In the genomic region with DNA sequence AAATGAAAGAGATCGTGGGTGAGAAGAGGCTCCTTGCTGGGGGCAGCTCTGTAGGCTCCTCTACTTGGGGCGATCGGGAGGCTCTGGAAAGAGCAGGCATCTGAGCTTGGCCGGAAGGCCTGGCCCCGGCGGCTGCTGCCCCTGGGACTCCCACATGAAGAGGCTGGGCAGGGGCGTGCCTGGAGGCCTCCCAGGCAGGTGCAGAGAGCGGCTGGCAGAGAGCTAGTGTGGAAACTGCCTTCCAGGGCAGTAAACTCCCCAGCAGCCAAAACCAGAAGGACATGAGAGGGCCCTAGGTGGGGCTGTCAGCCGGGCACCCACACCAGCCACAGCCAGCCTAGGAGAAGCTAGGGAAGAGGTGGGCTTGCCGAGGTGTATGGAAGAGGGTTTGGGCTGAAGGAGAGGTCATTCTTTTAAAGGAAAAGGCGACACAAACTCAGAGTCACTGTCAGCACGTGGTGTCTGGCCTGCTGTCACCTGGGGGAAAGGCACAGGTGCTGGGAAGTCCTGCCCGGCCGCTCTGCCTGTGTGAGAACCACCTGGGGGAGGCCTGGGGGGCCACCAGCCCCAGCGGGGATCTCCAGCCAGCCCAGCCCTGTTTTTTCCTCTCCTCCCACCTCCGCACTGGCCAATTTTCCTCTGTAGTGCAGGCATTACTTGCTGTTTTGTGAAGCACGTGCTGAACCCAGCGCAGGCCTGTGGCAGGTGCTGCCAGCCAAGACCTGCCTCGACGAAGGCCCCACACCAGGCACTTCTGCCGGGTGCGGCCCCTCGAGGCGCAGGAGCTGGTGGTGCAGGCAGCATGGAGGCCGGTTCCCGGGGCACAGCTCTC, we compare ENCODE assay signal across 17 cellular contexts. TPM values are rescaled to one million over a fixed set of nuclear protein-coding genes. Genes with fewer than 3 reads are reported as not detected.
A peak's percentile ranks its signal among the peaks of the same experiment; 100 is the strongest.
DNase-seq lines count a peak whose midpoint lies in the region; ATAC-seq and TF ChIP-seq lines count a peak whose summit lies in the region.
"Had no signal": no experiment of that assay in that cellular context is flagged by ENCODE, and none has a peak within 500 bp of the region (broad histone marks: within the 10 kb centered on the region; RNA-seq: fewer than 3 reads in every experiment).

No MANE protein-coding gene starts in this region.

- H3K36me3 ChIP-seq in OCI-LY3 (replicated peaks; ENCODE audit: low read depth, low read length) (no peaks in the 10 kb centered on the region), right lobe of liver (no peaks in the 10 kb centered on the region), transverse colon (no peaks in the 10 kb centered on the region), suprapubic skin (no peaks in the 10 kb centered on the region)
- H3K36me3 ChIP-seq: heart right ventricle, left lung, ovary, tibial artery had no signal

- peak overlapping the region; percentile 7; the same call in 1 of the 2 replicates for H2AFZ ChIP-seq in OCI-LY3 (ENCODE audit: low read depth, low read length)

- CTCF ChIA-PET in activated CD8-positive, alpha-beta T cell treated with anti-CD3 and anti-CD28 coated beads, Interleukin-2, amount 10 ng/mL, durations not matched to agents 7 days and 5 days (lab: Charles Lee): no interaction called here
- CTCF ChIA-PET in activated CD8-positive, alpha-beta T cell treated with anti-CD3 and anti-CD28 coated beads for 36 hours (lab: Charles Lee): interaction anchor here (1.2 to 1.4 kb wide), 2 partner anchors 10 to 129 kb away, joined by 3 to 4 read pairs; no protein-coding TSS in a partner anchor

- no peak for TF ChIP-seq CTCF in activated CD8-positive, alpha-beta T cell treated with anti-CD3 and anti-CD28 coated beads for 36 hours (IDR thresholded peaks at IDR 0.05)
- no peak for TF ChIP-seq CTCF in OCI-LY3 (IDR thresholded peaks at IDR 0.05; ENCODE audit: low read depth, low read length)
- TF ChIP-seq CTCF in right lobe of liver (IDR thresholded peaks at IDR 0.05): no peak
- TF ChIP-seq CTCF in transverse colon (IDR thresholded peaks at IDR 0.05): no peak
- TF ChIP-seq CTCF in suprapubic skin (IDR thresholded peaks at IDR 0.05): no peak

- H3K4me3 ChIP-seq in OCI-LY3 (ENCODE audit: low read length): peak overlapping the region; percentile 12; the same call in 1 of the 2 replicates
- H3K4me3 ChIP-seq in right lobe of liver: no peak overlapping the region
- H3K4me3 ChIP-seq in transverse colon: no peak overlapping the region
- no peak overlapping the region for H3K4me3 ChIP-seq in suprapubic skin
- H3K4me3 ChIP-seq: heart right ventricle, left lung, ovary, SK-N-MC, tibial artery had no signal

- H3K4me1 Mint-ChIP-seq in activated CD8-positive, alpha-beta T cell treated with anti-CD3 and anti-CD28 coated beads, Interleukin-2, amount 10 ng/mL, durations not matched to agents 7 days and 5 days (ENCODE audit: low read depth): peaks cover 18% of the 10 kb centered on the region
- no peaks in the 10 kb centered on the region for H3K4me1 Mint-ChIP-seq in activated CD8-positive, alpha-beta T cell treated with anti-CD3 and anti-CD28 coated beads for 36 hours (ENCODE audit: low read depth)

- TF ChIP-seq POLR2A in right lobe of liver (IDR thresholded peaks at IDR 0.05) (no peak), transverse colon (IDR thresholded peaks at IDR 0.05) (no peak), suprapubic skin (IDR thresholded peaks at IDR 0.05) (no peak)

- no peaks in the 10 kb centered on the region for H3K27me3 Mint-ChIP-seq in activated CD8-positive, alpha-beta T cell treated with anti-CD3 and anti-CD28 coated beads, Interleukin-2, amount 10 ng/mL, durations not matched to agents 7 days and 5 days (ENCODE audit: low read depth)
- H3K27me3 Mint-ChIP-seq in activated CD8-positive, alpha-beta T cell treated with anti-CD3 and anti-CD28 coated beads for 36 hours: no peaks in the 10 kb centered on the region
- H3K27me3 Mint-ChIP-seq: activated naive CD8-positive, alpha-beta T cell treated with anti-CD3 and anti-CD28 coated beads, Interleukin-2, amount 50 U/mL, for 24 hours had no signal

- POLR2A ChIA-PET in activated CD8-positive, alpha-beta T cell treated with anti-CD3 and anti-CD28 coated beads, Interleukin-2, amount 10 ng/mL, durations not matched to agents 7 days and 5 days (lab: Charles Lee): no interaction called here
- POLR2A ChIA-PET in activated CD8-positive, alpha-beta T cell treated with anti-CD3 and anti-CD28 coated beads for 36 hours (lab: Charles Lee): interaction anchor here (1.2 kb wide), 1 partner anchor 85 kb away, joined by 3 read pairs; no protein-coding TSS in a partner anchor

- H3K27ac ChIP-seq in OCI-LY3 (ENCODE audit: low read length): peak overlapping the region; percentile 70
- H3K27ac ChIP-seq in right lobe of liver: peak overlapping the region; percentile 74 to 92 (median 80)
- peak overlapping the region in 3 of 4 donors; percentile 8 to 55 (median 18) for H3K27ac ChIP-seq in transverse colon
- H3K27ac ChIP-seq in suprapubic skin: no peak overlapping the region
- H3K27ac ChIP-seq: ovary, SK-N-MC, tibial artery had no signal

- no peaks in the 10 kb centered on the region for H3K27me3 ChIP-seq in OCI-LY3 (ENCODE audit: low read depth, low read length)
- H3K27me3 ChIP-seq in right lobe of liver: no peaks in the 10 kb centered on the region
- H3K27me3 ChIP-seq in transverse colon: no peaks in the 10 kb centered on the region
- no peaks in the 10 kb centered on the region for H3K27me3 ChIP-seq in suprapubic skin
- H3K27me3 ChIP-seq: heart right ventricle, left lung, ovary had no signal

- WGBS in right lobe of liver (ENCODE audit: insufficient coverage, low coverage, low lambda C conversion rate, missing lambda C conversion rate): 34% methylated on average over 5 of the region's 26 CpGs
- 58% methylated on average over 26 of the region's 26 CpGs; no CpG with 5 or more reads in 1 of the 2 donors for WGBS in transverse colon (ENCODE audit: low coverage in 1 of 2), 2 donors
- 61% methylated on average over 15 of the region's 26 CpGs for WGBS in suprapubic skin

- no peak for DNase-seq in activated CD8-positive, alpha-beta T cell treated with anti-CD3 and anti-CD28 coated beads, Interleukin-2, amount 10 ng/mL, durations not matched to agents 7 days and 5 days
- no peak for DNase-seq in activated CD8-positive, alpha-beta T cell treated with anti-CD3 and anti-CD28 coated beads for 36 hours
- DNase-seq in right lobe of liver (peak in 2 of 3 donors; percentile 58 to 79), transverse colon (peak; percentile 62), OCI-M2 (lab: John Stamatoyannopoulos, UW; ENCODE audit: unreplicated experiment) (no peak), suprapubic skin (ENCODE audit: low spot score in 2 of 2) (no peak), NCI-H1436 (lab: John Stamatoyannopoulos, UW) (no peak)
- DNase-seq: activated CD8-positive, alpha-beta memory T cell treated with anti-CD3 and anti-CD28 coated beads, Interleukin-2, amount 50 U/mL, for 48 hours; activated naive CD8-positive, alpha-beta T cell treated with anti-CD3 and anti-CD28 coated beads, Interleukin-2, amount 50 U/mL, for 24 hours; NCI-H1930; ovary had no signal

- H3K27ac Mint-ChIP-seq in activated CD8-positive, alpha-beta T cell treated with anti-CD3 and anti-CD28 coated beads, Interleukin-2, amount 10 ng/mL, durations not matched to agents 7 days and 5 days: peak overlapping the region; percentile 43
- no peak overlapping the region for H3K27ac Mint-ChIP-seq in activated CD8-positive, alpha-beta T cell treated with anti-CD3 and anti-CD28 coated beads for 36 hours
- H3K27ac Mint-ChIP-seq: activated naive CD8-positive, alpha-beta T cell treated with anti-CD3 and anti-CD28 coated beads, Interleukin-2, amount 50 U/mL, for 24 hours; WTC11 had no signal

- H3K9me3 Mint-ChIP-seq in activated CD8-positive, alpha-beta T cell treated with anti-CD3 and anti-CD28 coated beads, Interleukin-2, amount 10 ng/mL, durations not matched to agents 7 days and 5 days (ENCODE audit: insufficient read depth): no peaks in the 10 kb centered on the region
- no peaks in the 10 kb centered on the region for H3K9me3 Mint-ChIP-seq in activated CD8-positive, alpha-beta T cell treated with anti-CD3 and anti-CD28 coated beads for 36 hours
- H3K9me3 Mint-ChIP-seq: activated naive CD8-positive, alpha-beta T cell treated with anti-CD3 and anti-CD28 coated beads, Interleukin-2, amount 50 U/mL, for 24 hours; WTC11 had no signal

- peak overlapping the region; percentile 60 for H3K4me2 ChIP-seq in OCI-LY3 (ENCODE audit: low read length)

- H3K36me3 Mint-ChIP-seq in activated CD8-positive, alpha-beta T cell treated with anti-CD3 and anti-CD28 coated beads, Interleukin-2, amount 10 ng/mL, durations not matched to agents 7 days and 5 days (ENCODE audit: low read depth): no peaks in the 10 kb centered on the region
- H3K36me3 Mint-ChIP-seq in activated CD8-positive, alpha-beta T cell treated with anti-CD3 and anti-CD28 coated beads for 36 hours (ENCODE audit: low read depth): no peaks in the 10 kb centered on the region
- H3K36me3 Mint-ChIP-seq: WTC11 had no signal

- in situ Hi-C loops in transverse colon (cut with MboI; ENCODE audit: low pct_ligation_motif_present in 1 of 4, low pct_unique_long_range_greater_than_20kb in 1 of 4, low sequenced_read_pairs in 3 of 4): loop anchor here in 1 of 4 donors (5.0 kb wide), 1 partner anchor 126 kb away; no protein-coding TSS in a partner anchor

- H3K79me2 ChIP-seq in OCI-LY3 (ENCODE audit: low read length): no peaks in the 10 kb centered on the region

- peak; percentile 21 for ATAC-seq in activated CD8-positive, alpha-beta T cell treated with anti-CD3 and anti-CD28 coated beads, Interleukin-2, amount 10 ng/mL, durations not matched to agents 7 days and 5 days
- ATAC-seq in activated CD8-positive, alpha-beta T cell treated with anti-CD3 and anti-CD28 coated beads for 36 hours: no peak
- peak in 2 of 4 donors; percentile 6 to 20 for ATAC-seq in right lobe of liver
- ATAC-seq: activated naive CD8-positive, alpha-beta T cell treated with anti-CD3 and anti-CD28 coated beads, Interleukin-2, amount 50 U/mL, for 24 hours; WTC11 had no signal

- H3K9me3 ChIP-seq in OCI-LY3 (ENCODE audit: insufficient read depth, low read length) (no peaks in the 10 kb centered on the region), right lobe of liver (no peaks in the 10 kb centered on the region), transverse colon (no peaks in the 10 kb centered on the region), suprapubic skin (no peaks in the 10 kb centered on the region)
- H3K9me3 ChIP-seq: heart right ventricle, left lung, ovary, tibial artery had no signal

- intact Hi-C loops in activated CD8-positive, alpha-beta T cell treated with anti-CD3 and anti-CD28 coated beads for 36 hours (cut with micrococcal nuclease): no loop called here
- intact Hi-C loops in right lobe of liver (cut with DNase I) (no loop called here), transverse colon (cut with DNase I; ENCODE audit: low total_unique reads) (no loop called here)

- H4K20me1 ChIP-seq in OCI-LY3 (ENCODE audit: insufficient read depth, low read length): no peaks in the 10 kb centered on the region

- H3K9ac ChIP-seq in OCI-LY3 (ENCODE audit: low read length): peak overlapping the region; percentile 28; the same call in 1 of the 2 replicates

- H3K4me3 Mint-ChIP-seq in activated CD8-positive, alpha-beta T cell treated with anti-CD3 and anti-CD28 coated beads, Interleukin-2, amount 10 ng/mL, durations not matched to agents 7 days and 5 days: no peak overlapping the region
- H3K4me3 Mint-ChIP-seq in activated CD8-positive, alpha-beta T cell treated with anti-CD3 and anti-CD28 coated beads for 36 hours: no peak overlapping the region
- H3K4me3 Mint-ChIP-seq: activated naive CD8-positive, alpha-beta T cell treated with anti-CD3 and anti-CD28 coated beads, Interleukin-2, amount 50 U/mL, for 24 hours; WTC11 had no signal

- peaks cover 28% of the 10 kb centered on the region for H3K4me1 ChIP-seq in OCI-LY3 (ENCODE audit: low read length)
- peaks cover 5 to 33% (median 17%) of the 10 kb centered on the region in 4 donors for H3K4me1 ChIP-seq in right lobe of liver
- peaks cover 3 to 53% (median 32%) of the 10 kb centered on the region in 4 donors for H3K4me1 ChIP-seq in transverse colon
- peaks cover 64% of the 10 kb centered on the region for H3K4me1 ChIP-seq in suprapubic skin
- H3K4me1 ChIP-seq: tibial artery had no signal

- TF ChIP-seq EP300 in transverse colon (IDR thresholded peaks at IDR 0.05; ENCODE audit: low read depth) (no peak), suprapubic skin (IDR thresholded peaks at IDR 0.05) (no peak)

RNA-seq across cellular contexts. Expression of a gene that starts 44.8 kb away (rescaled TPM):
- 1 to 10 TPM; 1.9 TPM for total RNA-seq in activated CD8-positive, alpha-beta T cell treated with anti-CD3 and anti-CD28 coated beads, Interleukin-2, amount 10 ng/mL, durations not matched to agents 7 days and 5 days
- total RNA-seq in activated CD8-positive, alpha-beta T cell treated with anti-CD3 and anti-CD28 coated beads for 36 hours: 1 to 10 TPM; 1.1 to 1.6 TPM
- total RNA-seq in right lobe of liver: 10 to 100 TPM; 26.7 to 54.2 (median 45.8) TPM
- 10 to 100 TPM; 12.3 to 64.7 (median 33.6) TPM for total RNA-seq in transverse colon
- 10 to 100 TPM; 12.2 to 49.6 (median 28.6) TPM for total RNA-seq in suprapubic skin

Comparison
In these comparisons a context has a peak if more than half of its experiments do, and no peak if none do; other contexts are left out.
1. DNase-seq: peak in right lobe of liver (2 of 3) and transverse colon (single experiment); none in activated CD8-positive, alpha-beta T cell treated with anti-CD3 and anti-CD28 coated beads, Interleukin-2, amount 10 ng/mL, durations not matched to agents 7 days and 5 days (single experiment), activated CD8-positive, alpha-beta T cell treated with anti-CD3 and anti-CD28 coated beads for 36 hours (single experiment), OCI-M2 (single experiment), suprapubic skin (0 of 2) and NCI-H1436 (single experiment).
2. RNA of a gene that starts 44.8 kb away (total RNA-seq): 26.7 to 54.2 TPM in right lobe of liver, 12.3 to 64.7 TPM in transverse colon and 12.2 to 49.6 TPM in suprapubic skin; 1.9 TPM in activated CD8-positive, alpha-beta T cell treated with anti-CD3 and anti-CD28 coated beads, Interleukin-2, amount 10 ng/mL, durations not matched to agents 7 days and 5 days and 1.1 to 1.6 TPM in activated CD8-positive, alpha-beta T cell treated with anti-CD3 and anti-CD28 coated beads for 36 hours; every median in the first group is over 4 times any median in the second.